ENCODE assay signal across 9 cellular contexts in the genomic region with DNA sequence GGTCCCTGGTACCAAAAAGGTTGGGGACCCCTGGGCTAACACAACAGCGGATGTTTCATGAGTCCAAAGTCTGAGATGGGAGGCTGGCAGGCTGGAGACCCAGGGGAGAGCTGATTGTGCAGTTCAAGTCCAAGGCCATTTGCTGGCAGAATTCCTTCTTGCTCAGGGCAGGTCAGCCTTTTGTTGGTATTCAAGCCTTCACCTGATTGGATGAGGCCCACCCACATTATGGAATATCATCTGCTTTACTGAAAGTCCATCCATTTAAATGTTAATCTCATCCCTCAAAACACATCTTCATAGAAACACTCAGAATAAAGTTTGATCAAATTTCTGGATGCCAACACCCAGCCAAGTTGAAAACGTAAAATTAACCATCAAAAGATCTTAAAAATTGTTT. TPM values are rescaled to one million over a fixed set of nuclear protein-coding genes. Genes with fewer than 3 reads are reported as not detected.
"Had no signal": no experiment of that assay in that cellular context is flagged by ENCODE, and none has a peak within 500 bp of the region (broad histone marks: within the 10 kb centered on the region; RNA-seq: fewer than 3 reads in every experiment).

No MANE protein-coding gene starts in this region.

- DNase-seq: GDM1, GF-D8 had no signal

- FAIRE-seq: G401.6, GM12878, GM12891, GM12892, GM18507, GM19239 had no signal

- ATAC-seq: GM12878 had no signal

- H3K4me3 ChIP-seq: GM12878 had no signal

RNA-seq across cellular contexts. Expression of a gene that starts 52.9 kb away (rescaled TPM):
- total RNA-seq: G401, GM12878 had no signal
- polyA plus RNA-seq: GM12878 had no signal
